9 cellular contexts compared by ENCODE assay signal in the genomic region with DNA sequence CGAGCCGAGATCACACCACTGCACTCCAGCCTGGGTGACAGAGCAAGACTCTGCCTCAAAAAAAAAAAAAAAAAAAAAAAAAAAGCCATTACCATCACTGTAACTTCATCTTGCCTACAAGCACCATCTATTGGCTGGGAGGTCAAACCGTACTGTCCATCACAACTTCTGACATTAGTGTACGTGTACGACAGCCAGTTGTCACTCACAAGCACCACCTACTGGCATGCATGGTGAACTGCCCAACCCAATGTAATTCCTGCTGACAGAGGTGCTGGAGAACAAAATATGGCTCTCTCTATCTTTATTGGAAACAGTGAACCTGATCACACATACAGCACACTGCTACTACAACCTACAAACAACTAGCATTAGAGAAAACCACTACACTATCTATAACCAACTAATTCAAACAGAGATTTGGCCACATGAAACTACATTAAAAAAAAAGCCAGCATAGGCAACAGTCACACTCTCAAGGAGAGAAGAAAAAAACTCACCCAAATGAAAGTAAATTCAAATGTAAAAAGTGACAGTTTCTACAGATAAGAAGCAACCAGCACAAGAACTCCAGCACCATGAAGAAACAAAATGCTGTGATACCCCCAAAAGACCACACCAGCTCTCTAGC.
DNase-seq lines count a peak whose midpoint lies in the region; ATAC-seq, FAIRE-seq and TF ChIP-seq lines count a peak whose summit lies in the region.
"Had no signal": no experiment of that assay in that cellular context is flagged by ENCODE, and none has a peak within 500 bp of the region (broad histone marks: within the 10 kb centered on the region; RNA-seq: fewer than 3 reads in every experiment).

No MANE protein-coding gene starts in this region.

- no peaks in the 10 kb centered on the region for H3K9me3 ChIP-seq in sigmoid colon

- no peak for TF ChIP-seq EP300 in sigmoid colon (IDR thresholded peaks at IDR 0.05)

- no peak overlapping the region for H3K4me3 ChIP-seq in sigmoid colon

- H3K27ac ChIP-seq in sigmoid colon, result no peak overlapping the region

- no peaks in the 10 kb centered on the region for H3K27me3 ChIP-seq in sigmoid colon

- H3K4me1 ChIP-seq in sigmoid colon, result no peaks in the 10 kb centered on the region

- no peaks in the 10 kb centered on the region for H3K36me3 ChIP-seq in sigmoid colon

- intact Hi-C loops in sigmoid colon (cut with DNase I), result loop anchor here (10.0 kb wide), 1 partner anchor 579 kb away; no protein-coding TSS in a partner anchor

- peak; percentile 98 for ATAC-seq in GM21367 (IDR thresholded peaks at IDR 0.05; ENCODE audit: unreplicated experiment)
- peak; percentile 95 for ATAC-seq in HG03457 (IDR thresholded peaks at IDR 0.05; ENCODE audit: unreplicated experiment)
- peak; percentile 70 for ATAC-seq in left lobe of liver
- ATAC-seq in omental fat pad (ENCODE audit: low FRiP score), result no peak

- DNase-seq in NOMO-1 treated with DMSO at 0.1 percent for 48 hours (lab: John Stamatoyannopoulos, UW; ENCODE audit: unreplicated experiment), result peak; percentile 11
- no peak for DNase-seq in NOMO-1 treated with dmso at 0.1 percent for 144 hours (lab: John Stamatoyannopoulos, UW; ENCODE audit: unreplicated experiment)
- no peak for DNase-seq in left lobe of liver (ENCODE audit: low spot score)
- no peak for DNase-seq in sigmoid colon
- DNase-seq in omental fat pad (ENCODE audit: low spot score), result no peak

- peak; percentile 33 for FAIRE-seq in TTC549 (lab: Jason Lieb, UNC)
- FAIRE-seq: G401.6 had no signal

- no peak for TF ChIP-seq POLR2A in sigmoid colon (IDR thresholded peaks at IDR 0.05)

- WGBS in sigmoid colon, 2 donors, result 51 to 55% methylated on average over 5 of the region's 5 CpGs

- TF ChIP-seq CTCF in sigmoid colon (IDR thresholded peaks at IDR 0.05), result no peak
- no peak for TF ChIP-seq CTCF in omental fat pad (IDR thresholded peaks at IDR 0.05)
